ENCODE assay signal across 17 cellular contexts in the genomic region with DNA sequence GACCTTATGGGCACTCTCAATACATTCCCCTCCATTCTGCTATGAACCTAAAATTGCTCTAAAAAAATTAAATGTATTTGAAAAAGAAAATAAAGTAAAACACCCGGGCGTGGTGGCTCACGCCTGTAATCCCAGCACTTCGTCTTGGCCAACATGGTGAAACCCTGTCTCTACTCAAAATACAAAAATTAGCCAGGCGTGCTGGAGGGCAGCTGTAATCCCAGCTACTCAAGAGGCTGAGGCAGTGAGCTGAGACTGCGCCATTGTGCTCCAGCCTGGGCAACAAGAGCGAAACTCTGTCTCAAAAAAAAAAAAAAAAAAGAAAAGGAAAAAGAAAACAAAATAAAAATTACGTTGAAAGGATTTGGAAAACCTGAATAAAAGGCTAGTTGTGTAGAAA.
DNase-seq lines count a peak whose midpoint lies in the region; ATAC-seq and TF ChIP-seq lines count a peak whose summit lies in the region.
"Had no signal": no experiment of that assay in that cellular context is flagged by ENCODE, and none has a peak within 500 bp of the region (broad histone marks: within the 10 kb centered on the region; RNA-seq: fewer than 3 reads in every experiment).

No MANE protein-coding gene starts in this region.

- H3K9ac ChIP-seq in BLaER1 = no peak overlapping the region

- H3K4me1 ChIP-seq in BLaER1 (peaks cover 79% of the 10 kb centered on the region), thyroid gland (peaks cover 38 to 52% of the 10 kb centered on the region in 2 donors)

- intact Hi-C loops in thyroid gland (cut with DNase I) = no loop called here

- no peaks in the 10 kb centered on the region; the same call in 1 of the 2 replicates for H3K9me3 ChIP-seq in BLaER1
- no peaks in the 10 kb centered on the region for H3K9me3 ChIP-seq in thyroid gland
- H3K9me3 ChIP-seq: Caco-2 had no signal

- no peak for TF ChIP-seq CTCF in thyroid gland (IDR thresholded peaks at IDR 0.05)

- DNase-seq in DMS79 treated with DMSO at 0.1 percent for 48 hours (lab: John Stamatoyannopoulos, UW) = peak; percentile 28
- peak; percentile 48 for DNase-seq in NCI-H2029 treated with DMSO at 0.1 percent for 48 hours (lab: John Stamatoyannopoulos, UW)
- DNase-seq in thyroid gland = peak; percentile 89
- no peak for DNase-seq in AML-193 (lab: John Stamatoyannopoulos, UW)
- DNase-seq in activated gamma-delta T cell treated with Interleukin-2 at 50 U/mL for 16 hours = no peak
- DNase-seq: 8988T; Caco-2; CD4-positive, alpha-beta T cell; GF-D8; GOT3; H7; HFFc6 had no signal

- H3K27me3 ChIP-seq in BLaER1 = no peaks in the 10 kb centered on the region
- H3K27me3 ChIP-seq in thyroid gland = no peaks in the 10 kb centered on the region

- ATAC-seq in GM19328 (IDR thresholded peaks at IDR 0.05; ENCODE audit: unreplicated experiment) = no peak
- ATAC-seq: HCT116, HepG2 had no signal

- peak overlapping the region; percentile 83 for H3K4me2 ChIP-seq in BLaER1

- H3K4me3 ChIP-seq in BLaER1 (no peak overlapping the region), thyroid gland (replicated peaks in 1 of 3) (no peak overlapping the region)

- H3K36me3 ChIP-seq in BLaER1 (no peaks in the 10 kb centered on the region), thyroid gland (no peaks in the 10 kb centered on the region)

- no peaks in the 10 kb centered on the region for H4K20me1 ChIP-seq in BLaER1

- WGBS in thyroid gland, 2 donors = 31 to 44% methylated on average over 8 of the region's 8 CpGs

- peak overlapping the region; percentile 87 for H3K27ac ChIP-seq in BLaER1
- H3K27ac ChIP-seq in thyroid gland = peak overlapping the region; percentile 55 to 63 (median 56)
- H3K27ac ChIP-seq: C4-2B had no signal

- no peak for TF ChIP-seq POLR2A in thyroid gland (IDR thresholded peaks at IDR 0.05)

Comparison
In these comparisons a context has a peak if more than half of its experiments do, and no peak if none do; other contexts are left out.
1. DNase-seq: peak in DMS79 treated with DMSO at 0.1 percent for 48 hours (single experiment), NCI-H2029 treated with DMSO at 0.1 percent for 48 hours (single experiment) and thyroid gland (2 of 2); none in AML-193 (0 of 2) and activated gamma-delta T cell treated with Interleukin-2 at 50 U/mL for 16 hours (single experiment).